1 cellular context compared by ENCODE assay signal in the genomic region with DNA sequence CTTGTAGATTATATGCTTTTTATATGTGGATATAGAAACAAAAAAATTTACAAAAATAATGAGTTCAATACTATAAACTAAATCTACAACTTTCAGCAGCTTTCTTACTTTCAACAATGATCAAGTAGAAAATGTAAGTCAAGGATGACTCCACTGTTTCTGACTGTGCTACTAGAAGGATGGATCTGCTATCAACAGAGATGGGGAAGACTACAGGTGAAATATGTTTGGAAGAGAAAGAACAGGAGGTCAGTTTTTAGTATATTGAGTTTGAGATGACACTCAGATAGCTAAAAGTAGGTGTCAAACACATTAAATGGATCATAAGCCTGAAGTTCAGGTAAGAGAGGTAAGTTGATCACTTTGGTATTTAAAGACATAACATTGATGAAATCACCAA.
TF ChIP-seq lines count a peak whose summit lies in the region.

No MANE protein-coding gene starts in this region.

TF ChIP-seq in HCT116, 20 proteins besides CTCF, POLR2A, EP300 and RAD21 (continued from another document):
- no peak for TF ChIP-seq ZBTB33 (IDR thresholded peaks at IDR 0.05; ENCODE audit: extremely low read depth, insufficient replicate concordance, low read length)
TF ChIP-seq in HCT116: peak in this region for 0.
